1 cellular context compared by ENCODE assay signal in the genomic region with DNA sequence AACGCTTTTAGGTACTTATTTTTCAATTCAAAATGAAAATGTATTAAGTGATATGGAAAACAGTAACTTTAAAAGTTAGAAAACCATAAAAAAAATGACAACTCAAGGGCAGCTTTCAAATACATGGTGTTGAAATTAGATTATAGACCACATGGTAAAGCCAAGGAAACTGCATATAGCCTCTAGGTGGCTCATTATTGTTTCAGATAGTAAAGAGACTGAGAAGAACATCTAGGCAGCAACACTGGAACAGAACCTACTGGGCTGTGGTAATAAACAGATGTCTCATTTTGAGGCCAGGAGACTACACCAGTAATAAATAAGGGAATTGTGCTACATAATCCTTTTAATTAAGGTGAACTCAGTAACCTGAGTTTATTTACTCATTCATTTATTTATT.
TF ChIP-seq lines count a peak whose summit lies in the region.

No MANE protein-coding gene starts in this region.

TF ChIP-seq in GM12878, 131 proteins besides CTCF, POLR2A, EP300 and RAD21 (continued from another document):
- TF ChIP-seq, protein P1, sequence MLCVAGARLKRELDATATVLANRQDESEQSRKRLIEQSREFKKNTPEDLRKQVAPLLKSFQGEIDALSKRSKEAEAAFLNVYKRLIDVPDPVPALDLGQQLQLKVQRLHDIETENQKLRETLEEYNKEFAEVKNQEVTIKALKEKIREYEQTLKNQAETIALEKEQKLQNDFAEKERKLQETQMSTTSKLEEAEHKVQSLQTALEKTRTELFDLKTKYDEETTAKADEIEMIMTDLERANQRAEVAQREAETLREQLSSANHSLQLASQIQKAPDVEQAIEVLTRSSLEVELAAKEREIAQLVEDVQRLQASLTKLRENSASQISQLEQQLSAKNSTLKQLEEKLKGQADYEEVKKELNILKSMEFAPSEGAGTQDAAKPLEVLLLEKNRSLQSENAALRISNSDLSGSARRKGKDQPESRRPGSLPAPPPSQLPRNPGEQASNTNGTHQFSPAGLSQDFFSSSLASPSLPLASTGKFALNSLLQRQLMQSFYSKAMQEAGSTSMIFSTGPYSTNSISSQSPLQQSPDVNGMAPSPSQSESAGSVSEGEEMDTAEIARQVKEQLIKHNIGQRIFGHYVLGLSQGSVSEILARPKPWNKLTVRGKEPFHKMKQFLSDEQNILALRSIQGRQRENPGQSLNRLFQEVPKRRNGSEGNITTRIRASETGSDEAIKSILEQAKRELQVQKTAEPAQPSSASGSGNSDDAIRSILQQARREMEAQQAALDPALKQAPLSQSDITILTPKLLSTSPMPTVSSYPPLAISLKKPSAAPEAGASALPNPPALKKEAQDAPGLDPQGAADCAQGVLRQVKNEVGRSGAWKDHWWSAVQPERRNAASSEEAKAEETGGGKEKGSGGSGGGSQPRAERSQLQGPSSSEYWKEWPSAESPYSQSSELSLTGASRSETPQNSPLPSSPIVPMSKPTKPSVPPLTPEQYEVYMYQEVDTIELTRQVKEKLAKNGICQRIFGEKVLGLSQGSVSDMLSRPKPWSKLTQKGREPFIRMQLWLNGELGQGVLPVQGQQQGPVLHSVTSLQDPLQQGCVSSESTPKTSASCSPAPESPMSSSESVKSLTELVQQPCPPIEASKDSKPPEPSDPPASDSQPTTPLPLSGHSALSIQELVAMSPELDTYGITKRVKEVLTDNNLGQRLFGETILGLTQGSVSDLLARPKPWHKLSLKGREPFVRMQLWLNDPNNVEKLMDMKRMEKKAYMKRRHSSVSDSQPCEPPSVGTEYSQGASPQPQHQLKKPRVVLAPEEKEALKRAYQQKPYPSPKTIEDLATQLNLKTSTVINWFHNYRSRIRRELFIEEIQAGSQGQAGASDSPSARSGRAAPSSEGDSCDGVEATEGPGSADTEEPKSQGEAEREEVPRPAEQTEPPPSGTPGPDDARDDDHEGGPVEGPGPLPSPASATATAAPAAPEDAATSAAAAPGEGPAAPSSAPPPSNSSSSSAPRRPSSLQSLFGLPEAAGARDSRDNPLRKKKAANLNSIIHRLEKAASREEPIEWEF (IDR thresholded peaks at IDR 0.05; ENCODE audit: insufficient replicate concordance, low read depth, low read length), result no peak
- TF ChIP-seq, protein P2, sequence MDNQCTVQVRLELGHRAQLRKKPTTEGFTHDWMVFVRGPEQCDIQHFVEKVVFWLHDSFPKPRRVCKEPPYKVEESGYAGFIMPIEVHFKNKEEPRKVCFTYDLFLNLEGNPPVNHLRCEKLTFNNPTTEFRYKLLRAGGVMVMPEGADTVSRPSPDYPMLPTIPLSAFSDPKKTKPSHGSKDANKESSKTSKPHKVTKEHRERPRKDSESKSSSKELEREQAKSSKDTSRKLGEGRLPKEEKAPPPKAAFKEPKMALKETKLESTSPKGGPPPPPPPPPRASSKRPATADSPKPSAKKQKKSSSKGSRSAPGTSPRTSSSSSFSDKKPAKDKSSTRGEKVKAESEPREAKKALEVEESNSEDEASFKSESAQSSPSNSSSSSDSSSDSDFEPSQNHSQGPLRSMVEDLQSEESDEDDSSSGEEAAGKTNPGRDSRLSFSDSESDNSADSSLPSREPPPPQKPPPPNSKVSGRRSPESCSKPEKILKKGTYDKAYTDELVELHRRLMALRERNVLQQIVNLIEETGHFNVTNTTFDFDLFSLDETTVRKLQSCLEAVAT (IDR thresholded peaks at IDR 0.05), result no peak
- TF ChIP-seq SMAD1 (IDR thresholded peaks at IDR 0.05; ENCODE audit: low read depth, partially characterized antibody) (no peak), TAF1 (IDR thresholded peaks at IDR 0.05; ENCODE audit: borderline replicate concordance, low read depth, low read length) (no peak), EED (IDR thresholded peaks at IDR 0.05; ENCODE audit: low read depth) (no peak)
